Comparison of ENCODE assay signal across 8 cellular contexts in the genomic region with DNA sequence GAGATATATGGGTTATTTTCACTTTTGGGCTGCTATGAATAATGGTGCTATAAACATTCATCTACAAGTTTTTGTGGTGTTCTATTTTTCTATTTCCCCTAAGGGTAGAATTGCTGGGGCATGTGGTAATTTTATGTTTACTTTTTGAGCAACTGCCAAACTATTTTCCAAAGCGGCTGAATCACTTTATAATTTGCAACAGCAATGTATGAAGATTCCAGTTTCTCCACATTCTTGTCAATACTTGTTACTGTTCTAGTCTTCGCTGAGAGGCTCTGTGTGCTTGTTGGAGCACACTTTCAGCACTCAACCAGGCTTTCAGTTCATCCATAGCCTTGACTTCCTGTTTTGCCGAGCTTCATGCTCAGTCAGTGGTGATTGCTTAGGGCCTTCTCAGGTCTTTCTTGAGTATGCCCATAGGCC. TPM values are rescaled to one million over a fixed set of nuclear protein-coding genes. Genes with fewer than 3 reads are reported as not detected.
DNase-seq lines count a peak whose midpoint lies in the region; ATAC-seq and TF ChIP-seq lines count a peak whose summit lies in the region.

No MANE protein-coding gene starts in this region.

- H3K36me3 Mint-ChIP-seq in naive thymus-derived CD4-positive, alpha-beta T cell: peaks cover 3 to 7% (median 4%) of the 10 kb centered on the region in 5 donors

- CTCF ChIA-PET in AG04450 (lab: Charles Lee): interaction anchor here (0.7 to 1.3 kb wide), 4 partner anchors 16 to 54 kb away, joined by 3 to 9 read pairs (median 6); no protein-coding TSS in a partner anchor
- CTCF ChIA-PET in naive thymus-derived CD4-positive, alpha-beta T cell (lab: Charles Lee): interaction anchor here (1.0 to 4.1 kb wide), 5 partner anchors 13 to 313 kb away, joined by 3 to 23 read pairs (median 4); no protein-coding TSS in a partner anchor

- TF ChIP-seq CTCF in AG04450 (IDR thresholded peaks at IDR 0.05; ENCODE audit: low read depth, low read length) (no peak), epithelial cell of esophagus (IDR thresholded peaks at IDR 0.05; ENCODE audit: insufficient read depth, low read depth, low read length, missing control alignments) (no peak)

- ATAC-seq in GM18505 (IDR thresholded peaks at IDR 0.05; ENCODE audit: unreplicated experiment) (peak; percentile 82), HG03175 (IDR thresholded peaks at IDR 0.05; ENCODE audit: unreplicated experiment) (peak; percentile 83)
- ATAC-seq in naive thymus-derived CD4-positive, alpha-beta T cell: peak; percentile 75

- H3K36me3 ChIP-seq in SJCRH30: no peaks in the 10 kb centered on the region
- no peaks in the 10 kb centered on the region for H3K36me3 ChIP-seq in naive thymus-derived CD4-positive, alpha-beta T cell (ENCODE audit: control insufficient read depth in 2 of 3, insufficient read depth in 3 of 3, low read length in 3 of 3)

- intact Hi-C loops in naive thymus-derived CD4-positive, alpha-beta T cell (cut with micrococcal nuclease): loop anchor here (1.0 to 5.0 kb wide), 5 partner anchors 9 to 39 kb away; partner anchors contain the start of gene ADK (in 1 of the 2)

- no peak for TF ChIP-seq POLR2A in GM18505 (IDR thresholded peaks at IDR 0.05; ENCODE audit: borderline replicate concordance, extremely low read depth, insufficient read depth, insufficient read length)

- H3K4me1 Mint-ChIP-seq in naive thymus-derived CD4-positive, alpha-beta T cell: peaks cover 28 to 76% (median 66%) of the 10 kb centered on the region in 7 donors

- peaks cover 0 to 2% (median 0%) of the 10 kb centered on the region in 11 donors for H3K9me3 Mint-ChIP-seq in naive thymus-derived CD4-positive, alpha-beta T cell

- no peaks in the 10 kb centered on the region for H3K27me3 ChIP-seq in AG04450 (ENCODE audit: control insufficient read depth, insufficient read depth, low read length)
- H3K27me3 ChIP-seq in SJCRH30: no peaks in the 10 kb centered on the region
- H3K27me3 ChIP-seq in naive thymus-derived CD4-positive, alpha-beta T cell (ENCODE audit: control insufficient read depth in 2 of 2, insufficient read depth in 2 of 2, low read length in 2 of 2): no peaks in the 10 kb centered on the region

- H3K27ac Mint-ChIP-seq in naive thymus-derived CD4-positive, alpha-beta T cell: peak overlapping the region; percentile 86 to 97 (median 95)

- no peaks in the 10 kb centered on the region for H3K27me3 Mint-ChIP-seq in naive thymus-derived CD4-positive, alpha-beta T cell

- POLR2A ChIA-PET in AG04450 (lab: Yijun Ruan, JAX): interaction anchor here (1.0 to 1.7 kb wide), 2 partner anchors 14 to 39 kb away, joined by 3 to 6 read pairs; partner anchors contain the start of genes ADK and AP3M1
- POLR2A ChIA-PET in naive thymus-derived CD4-positive, alpha-beta T cell (lab: Charles Lee): interaction anchor here (0.7 to 4.2 kb wide), 4 partner anchors 10 to 39 kb away, joined by 3 to 52 read pairs (median 8); partner anchors contain the start of genes ADK and AP3M1

- peak; percentile 72 for DNase-seq in AG04450 (ENCODE audit: low read depth, low spot score)
- DNase-seq in SJCRH30: peak; percentile 32 to 62
- DNase-seq in epithelial cell of esophagus (ENCODE audit: low read depth): peak; percentile 98
- DNase-seq in naive thymus-derived CD4-positive, alpha-beta T cell: peak in 6 of 9 donors; percentile 34 to 51 (median 42)
- DNase-seq in hippocampal formation (lab: John Stamatoyannopoulos, UW): no peak
- no peak for DNase-seq in 8988T

- peak overlapping the region; percentile 60 to 83 (median 70) for H3K4me3 Mint-ChIP-seq in naive thymus-derived CD4-positive, alpha-beta T cell

- H3K4me3 ChIP-seq in AG04450 (ENCODE audit: low read depth, low read length): peak overlapping the region; percentile 20
- peak overlapping the region; percentile 2; the same call in 1 of the 2 replicates for H3K4me3 ChIP-seq in SJCRH30
- peak overlapping the region; percentile 42 for H3K4me3 ChIP-seq in epithelial cell of esophagus (ENCODE audit: low read length)
- H3K4me3 ChIP-seq in naive thymus-derived CD4-positive, alpha-beta T cell (ENCODE audit: low read length): peak overlapping the region; percentile 15

- H3K4me1 ChIP-seq in SJCRH30: peaks cover 8% of the 10 kb centered on the region
- peaks cover 21 to 27% of the 10 kb centered on the region in 2 donors for H3K4me1 ChIP-seq in naive thymus-derived CD4-positive, alpha-beta T cell (ENCODE audit: control insufficient read depth in 2 of 2, insufficient read depth in 2 of 2, low read length in 2 of 2)

- H3K27ac ChIP-seq in AG04450 (ENCODE audit: low read depth, low read length) (peak overlapping the region; percentile 88), SJCRH30 (peak overlapping the region; percentile 56)
- peak overlapping the region; percentile 62 for H3K27ac ChIP-seq in naive thymus-derived CD4-positive, alpha-beta T cell (ENCODE audit: low read depth, low read length)

- no peaks in the 10 kb centered on the region for H3K9me3 ChIP-seq in AG04450 (ENCODE audit: control insufficient read depth, insufficient read depth, low read length)
- H3K9me3 ChIP-seq in SJCRH30 (replicated peaks): no peaks in the 10 kb centered on the region
- H3K9me3 ChIP-seq in naive thymus-derived CD4-positive, alpha-beta T cell (ENCODE audit: control insufficient read depth in 2 of 3, low read length in 3 of 3): no peaks in the 10 kb centered on the region

RNA-seq across cellular contexts. Expression of gene ADK, which starts 39.0 kb away (rescaled TPM):
- polyA plus RNA-seq in AG04450 (2011; rRNA removed): 31.3 and 41.9 TPM in 2 replicates
- 9.2 and 16.1 TPM in 2 replicates for polyA minus RNA-seq in AG04450 (2011; rRNA and poly(A)+ RNA removed)
- 42.7 and 48.6 TPM in 2 replicates for total RNA-seq in SJCRH30 (2014; rRNA removed; shearing (Covaris generic))
- 10 to 100 TPM; 20.7 to 32.6 (median 25.0) TPM for total RNA-seq in naive thymus-derived CD4-positive, alpha-beta T cell
- polyA plus RNA-seq in naive thymus-derived CD4-positive, alpha-beta T cell: 10 to 100 TPM; 37.1 to 43.8 TPM

RNA-seq across cellular contexts. Expression of gene AP3M1, which starts 39.4 kb away (rescaled TPM):
- 52.0 and 70.7 TPM in 2 replicates for polyA plus RNA-seq in AG04450 (2011; rRNA removed)
- polyA minus RNA-seq in AG04450 (2011; rRNA and poly(A)+ RNA removed): 30.3 and 48.3 TPM in 2 replicates
- 42.1 and 43.1 TPM in 2 replicates for total RNA-seq in SJCRH30 (2014; rRNA removed; shearing (Covaris generic))
- total RNA-seq in naive thymus-derived CD4-positive, alpha-beta T cell: 10 to 100 TPM; 21.8 to 49.3 (median 31.3) TPM
- polyA plus RNA-seq in naive thymus-derived CD4-positive, alpha-beta T cell: 10 to 100 TPM; 24.8 to 34.5 TPM

Comparison
In these comparisons a context has a peak if more than half of its experiments do, and no peak if none do; other contexts are left out.
1. DNase-seq: peak in AG04450 (single experiment), SJCRH30 (2 of 2), epithelial cell of esophagus (single experiment) and naive thymus-derived CD4-positive, alpha-beta T cell (6 of 9); none in hippocampal formation (0 of 2) and 8988T (single experiment).
2. Peak in every context shown above with its lines, with median percentiles within 50 percentile points of each other: H3K27ac ChIP-seq, H3K4me3 ChIP-seq and ATAC-seq.